In the genomic region with DNA sequence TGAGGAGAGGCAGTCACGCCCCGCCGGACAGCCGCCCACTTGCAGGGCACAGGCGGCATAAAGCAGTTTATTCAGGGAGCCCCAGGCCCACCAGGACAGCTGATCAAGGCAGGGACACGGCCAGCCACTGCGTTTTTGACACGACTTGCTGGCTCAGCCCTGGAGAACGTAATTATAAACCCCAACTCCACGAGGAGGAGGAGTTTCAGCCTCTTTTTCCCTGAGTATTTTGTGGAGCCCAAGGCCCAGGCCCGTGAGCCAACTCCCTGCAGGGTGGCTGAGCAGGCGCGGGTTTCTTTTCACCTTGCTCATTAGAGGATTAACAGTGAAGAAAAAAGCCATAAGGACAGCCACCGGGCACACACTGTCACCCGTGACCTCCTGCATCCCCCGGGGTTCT, we compare ENCODE assay signal across 23 cellular contexts.
"Had no signal": no experiment of that assay in that cellular context is flagged by ENCODE, and none has a peak within 500 bp of the region (broad histone marks: within the 10 kb centered on the region; RNA-seq: fewer than 3 reads in every experiment).

No MANE protein-coding gene starts in this region.

- H3K27me3 Mint-ChIP-seq: activated CD4-positive, alpha-beta memory T cell treated with anti-CD3 and anti-CD28 coated beads, Interleukin-2, amount 10 ng/mL, durations not matched to agents 7 days and 5 days had no signal

- H3K4me3 ChIP-seq: coronary artery, left ventricle myocardium inferior, ovary, prostate gland, right atrium auricular region, suprapubic skin, tibial nerve had no signal

- H3K36me3 ChIP-seq: left ventricle myocardium inferior, neutrophil, ovary, prostate gland, right atrium auricular region, suprapubic skin, tibial nerve had no signal

- H3K4me1 ChIP-seq: left ventricle myocardium inferior, prostate gland, right atrium auricular region had no signal

- H3K4me3 Mint-ChIP-seq: activated CD4-positive, alpha-beta memory T cell treated with anti-CD3 and anti-CD28 coated beads, Interleukin-2, amount 10 ng/mL, durations not matched to agents 7 days and 5 days; activated CD4-positive, alpha-beta T cell treated with anti-CD3 and anti-CD28 coated beads, Interleukin-2, amount 10 ng/mL, durations not matched to agents 24 days and 14 days; activated T-cell treated with anti-CD3 and anti-CD28 coated beads, Interleukin-2, amount 50 U/mL, for 72 hours; central memory CD8-positive, alpha-beta T cell; immature natural killer cell; natural killer cell; stimulated activated naive CD8-positive, alpha-beta T cell treated with anti-CD3 and anti-CD28 coated beads, Interleukin-15, amount 100 ng/mL, for 72 hours had no signal

- H3K27ac Mint-ChIP-seq: activated CD4-positive, alpha-beta memory T cell treated with anti-CD3 and anti-CD28 coated beads, Interleukin-2, amount 10 ng/mL, durations not matched to agents 7 days and 5 days; activated CD4-positive, alpha-beta T cell treated with anti-CD3 and anti-CD28 coated beads, Interleukin-2, amount 10 ng/mL, durations not matched to agents 24 days and 14 days; activated T-cell treated with anti-CD3 and anti-CD28 coated beads, Interleukin-2, amount 50 U/mL, for 72 hours; immature natural killer cell; natural killer cell had no signal

- H3K27me3 ChIP-seq: ovary, right atrium auricular region had no signal

- H3K9me3 Mint-ChIP-seq: activated CD4-positive, alpha-beta T cell treated with anti-CD3 and anti-CD28 coated beads, Interleukin-2, amount 10 ng/mL, durations not matched to agents 24 days and 14 days; central memory CD8-positive, alpha-beta T cell; natural killer cell; stimulated activated naive CD8-positive, alpha-beta T cell treated with anti-CD3 and anti-CD28 coated beads, Interleukin-15, amount 100 ng/mL, for 72 hours had no signal

- H3K4me1 Mint-ChIP-seq: activated CD4-positive, alpha-beta memory T cell treated with anti-CD3 and anti-CD28 coated beads, Interleukin-2, amount 10 ng/mL, durations not matched to agents 7 days and 5 days; activated CD4-positive, alpha-beta T cell treated with anti-CD3 and anti-CD28 coated beads, Interleukin-2, amount 10 ng/mL, durations not matched to agents 24 days and 14 days; central memory CD8-positive, alpha-beta T cell; immature natural killer cell; natural killer cell; stimulated activated naive CD8-positive, alpha-beta T cell treated with anti-CD3 and anti-CD28 coated beads, Interleukin-15, amount 100 ng/mL, for 72 hours had no signal

- H3K9me3 ChIP-seq: neutrophil, ovary, prostate gland, right atrium auricular region, suprapubic skin had no signal

- H3K27ac ChIP-seq: coronary artery, left ventricle myocardium inferior, neutrophil, ovary, prostate gland, right atrium auricular region, suprapubic skin, tibial nerve, VCaP had no signal

- H3K36me3 Mint-ChIP-seq: immature natural killer cell, natural killer cell had no signal

- DNase-seq: activated CD4-positive, alpha-beta memory T cell treated with anti-CD3 and anti-CD28 coated beads, Interleukin-2, amount 10 ng/mL, durations not matched to agents 7 days and 5 days; activated CD4-positive, alpha-beta T cell treated with anti-CD3 and anti-CD28 coated beads, Interleukin-2, amount 10 ng/mL, durations not matched to agents 24 days and 14 days; activated gamma-delta T cell; activated naive CD4-positive, alpha-beta T cell treated with anti-CD3 and anti-CD28 coated beads, Interleukin-2, amount 50 U/mL, for 16 hours; activated T-cell treated with anti-CD3 and anti-CD28 coated beads, Interleukin-2, amount 50 U/mL, for 72 hours; aorta; foreskin fibroblast; immature natural killer cell; kidney glomerular epithelial cell; left ventricle myocardium inferior; midbrain; natural killer cell; ovary; stimulated activated CD4-positive, alpha-beta T cell treated with anti-CD3 and anti-CD28 coated beads, Interleukin-4, amount 100 ng/mL, for 4 hours; stimulated activated naive CD8-positive, alpha-beta T cell treated with anti-CD3 and anti-CD28 coated beads, Interleukin-15, amount 100 ng/mL, for 72 hours had no signal
